In the genomic region with DNA sequence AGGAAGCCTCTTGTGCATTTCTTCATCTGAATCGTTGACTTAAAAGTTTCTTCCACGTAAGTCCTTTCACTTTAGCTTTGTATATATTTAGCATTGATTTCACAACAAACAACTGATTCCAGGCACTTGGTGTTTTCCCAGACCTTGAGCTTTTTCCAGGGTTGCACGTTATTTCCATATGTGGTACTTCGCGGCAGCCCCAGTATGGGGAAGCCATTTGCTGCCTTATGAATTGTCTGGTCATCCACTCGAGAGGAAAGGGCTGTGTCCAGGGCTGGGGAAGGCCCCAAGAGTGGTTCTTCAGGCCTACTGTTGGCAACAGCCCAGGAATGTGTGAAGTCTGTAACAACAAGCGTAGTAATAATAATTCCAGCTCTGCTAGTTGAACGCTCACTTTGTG, we compare ENCODE assay signal across 32 cellular contexts. TPM values are rescaled to one million over a fixed set of nuclear protein-coding genes. Genes with fewer than 3 reads are reported as not detected.
DNase-seq lines count a peak whose midpoint lies in the region; ATAC-seq and TF ChIP-seq lines count a peak whose summit lies in the region.
"Had no signal": no experiment of that assay in that cellular context is flagged by ENCODE, and none has a peak within 500 bp of the region (broad histone marks: within the 10 kb centered on the region; RNA-seq: fewer than 3 reads in every experiment).

No MANE protein-coding gene starts in this region.

- no peaks in the 10 kb centered on the region for H3K36me3 ChIP-seq in adipocyte (ENCODE audit: control insufficient read depth, insufficient read depth, low read length, severe bottlenecking)
- H3K36me3 ChIP-seq in left lung, result no peaks in the 10 kb centered on the region
- H3K36me3 ChIP-seq in naive thymus-derived CD4-positive, alpha-beta T cell (ENCODE audit: control insufficient read depth in 2 of 3, insufficient read depth in 3 of 3, low read length in 3 of 3), result no peaks in the 10 kb centered on the region
- H3K36me3 ChIP-seq: suprapubic skin, WERI-Rb-1 had no signal

- H3K4me3 Mint-ChIP-seq in naive thymus-derived CD4-positive, alpha-beta T cell, result no peak overlapping the region
- H3K4me3 Mint-ChIP-seq: activated T-cell treated with anti-CD3 and anti-CD28 coated beads, Interleukin-2, amount 50 U/mL, for 24 hours; stimulated activated effector memory CD8-positive, alpha-beta T cell treated with anti-CD3 and anti-CD28 coated beads, Interleukin-12 subunit alpha, Interleukin-12 subunit beta, amount 100 ng/mL, for 72 hours had no signal

- H3K4me3 ChIP-seq in AG04450 (ENCODE audit: low read depth, low read length), result no peak overlapping the region
- peak overlapping the region; percentile 24 for H3K4me3 ChIP-seq in adipocyte (ENCODE audit: low read length)
- H3K4me3 ChIP-seq in left lung, result no peak overlapping the region
- no peak overlapping the region for H3K4me3 ChIP-seq in naive thymus-derived CD4-positive, alpha-beta T cell (ENCODE audit: low read length)
- H3K4me3 ChIP-seq: dorsolateral prefrontal cortex, lung, suprapubic skin had no signal

- no peak for TF ChIP-seq CTCF in AG04450 (IDR thresholded peaks at IDR 0.05; ENCODE audit: low read depth, low read length)
- no peak for TF ChIP-seq CTCF in left lung (IDR thresholded peaks at IDR 0.05)

- intact Hi-C loops in left lung (cut with DNase I), result no loop called here
- intact Hi-C loops in naive thymus-derived CD4-positive, alpha-beta T cell (cut with micrococcal nuclease), result no loop called here

- H3K36me3 Mint-ChIP-seq in naive thymus-derived CD4-positive, alpha-beta T cell, result no peaks in the 10 kb centered on the region
- H3K36me3 Mint-ChIP-seq: stimulated activated effector memory CD8-positive, alpha-beta T cell treated with anti-CD3 and anti-CD28 coated beads, Interleukin-12 subunit alpha, Interleukin-12 subunit beta, amount 100 ng/mL, for 72 hours had no signal

- no peak overlapping the region for H3K9ac ChIP-seq in adipocyte (ENCODE audit: low read length)

- H3K9me3 ChIP-seq in AG04450 (ENCODE audit: control insufficient read depth, insufficient read depth, low read length), result no peaks in the 10 kb centered on the region
- no peaks in the 10 kb centered on the region for H3K9me3 ChIP-seq in adipocyte (ENCODE audit: control insufficient read depth, low read length)
- no peaks in the 10 kb centered on the region for H3K9me3 ChIP-seq in left lung
- no peaks in the 10 kb centered on the region for H3K9me3 ChIP-seq in naive thymus-derived CD4-positive, alpha-beta T cell (ENCODE audit: control insufficient read depth in 2 of 3, low read length in 3 of 3)
- H3K9me3 ChIP-seq: suprapubic skin had no signal

- H3K4me1 ChIP-seq in adipocyte (ENCODE audit: control insufficient read depth, insufficient read depth, low read length), result peaks cover 8% of the 10 kb centered on the region
- H3K4me1 ChIP-seq in left lung, result peaks cover 0 to 9% of the 10 kb centered on the region in 2 donors
- no peaks in the 10 kb centered on the region for H3K4me1 ChIP-seq in naive thymus-derived CD4-positive, alpha-beta T cell (ENCODE audit: control insufficient read depth in 2 of 2, insufficient read depth in 2 of 2, low read length in 2 of 2)
- H3K4me1 ChIP-seq: suprapubic skin had no signal

- H3K27me3 Mint-ChIP-seq in naive thymus-derived CD4-positive, alpha-beta T cell, result no peaks in the 10 kb centered on the region

- ATAC-seq in left lung, result peak; percentile 12
- ATAC-seq in naive thymus-derived CD4-positive, alpha-beta T cell, result no peak
- no peak for ATAC-seq in HG02970 (IDR thresholded peaks at IDR 0.05; ENCODE audit: low FRiP score, unreplicated experiment)
- ATAC-seq: right cardiac atrium; stimulated activated effector memory CD8-positive, alpha-beta T cell treated with anti-CD3 and anti-CD28 coated beads, Interleukin-12 subunit alpha, Interleukin-12 subunit beta, amount 100 ng/mL, for 72 hours had no signal

- POLR2A ChIA-PET in AG04450 (lab: Yijun Ruan, JAX), result no interaction called here
- POLR2A ChIA-PET in naive thymus-derived CD4-positive, alpha-beta T cell (lab: Charles Lee), result interaction anchor here (0.6 kb wide), 1 partner anchor 283 kb away, joined by 3 read pairs; no protein-coding TSS in a partner anchor

- H3K27ac ChIP-seq in AG04450 (ENCODE audit: low read depth, low read length), result no peak overlapping the region
- H3K27ac ChIP-seq in left lung, result peak overlapping the region in 1 of 2 donors; percentile 55
- H3K27ac ChIP-seq in naive thymus-derived CD4-positive, alpha-beta T cell (ENCODE audit: low read depth, low read length), result no peak overlapping the region
- H3K27ac ChIP-seq: C4-2B, dorsolateral prefrontal cortex, suprapubic skin, WERI-Rb-1 had no signal

- CTCF ChIA-PET in AG04450 (lab: Charles Lee), result interaction anchor here (0.6 to 2.4 kb wide), 4 partner anchors 9 to 132 kb away, joined by 3 to 21 read pairs (median 5); no protein-coding TSS in a partner anchor
- CTCF ChIA-PET in naive thymus-derived CD4-positive, alpha-beta T cell (lab: Charles Lee), result interaction anchor here (1.0 kb wide), 1 partner anchor 100 kb away, joined by 3 read pairs; no protein-coding TSS in a partner anchor

- H3K27ac Mint-ChIP-seq in naive thymus-derived CD4-positive, alpha-beta T cell, result no peak overlapping the region
- H3K27ac Mint-ChIP-seq: activated T-cell treated with anti-CD3 and anti-CD28 coated beads, Interleukin-2, amount 50 U/mL, for 24 hours; stimulated activated effector memory CD8-positive, alpha-beta T cell treated with anti-CD3 and anti-CD28 coated beads, Interleukin-12 subunit alpha, Interleukin-12 subunit beta, amount 100 ng/mL, for 72 hours had no signal

- H3K9me3 Mint-ChIP-seq in naive thymus-derived CD4-positive, alpha-beta T cell, result peaks cover 0 to 2% (median 0%) of the 10 kb centered on the region in 11 donors
- H3K9me3 Mint-ChIP-seq: activated T-cell treated with anti-CD3 and anti-CD28 coated beads, Interleukin-2, amount 50 U/mL, for 24 hours; stimulated activated effector memory CD8-positive, alpha-beta T cell treated with anti-CD3 and anti-CD28 coated beads, Interleukin-12 subunit alpha, Interleukin-12 subunit beta, amount 100 ng/mL, for 72 hours had no signal

- no peaks in the 10 kb centered on the region for H3K27me3 ChIP-seq in AG04450 (ENCODE audit: control insufficient read depth, insufficient read depth, low read length)
- H3K27me3 ChIP-seq in adipocyte (replicated peaks; ENCODE audit: control insufficient read depth, insufficient read depth, low read length), result peaks cover 23% of the 10 kb centered on the region
- no peaks in the 10 kb centered on the region for H3K27me3 ChIP-seq in left lung
- H3K27me3 ChIP-seq in naive thymus-derived CD4-positive, alpha-beta T cell (ENCODE audit: control insufficient read depth in 2 of 2, insufficient read depth in 2 of 2, low read length in 2 of 2), result no peaks in the 10 kb centered on the region
- H3K27me3 ChIP-seq: suprapubic skin had no signal

- H3K4me1 Mint-ChIP-seq in naive thymus-derived CD4-positive, alpha-beta T cell, result peaks cover 3 to 11% (median 5%) of the 10 kb centered on the region in 7 donors

- DNase-seq in AG04450 (ENCODE audit: low read depth, low spot score), result peak; percentile 11
- DNase-seq in EL, result peak; percentile 6
- peak; percentile 67 for DNase-seq in adipocyte (ENCODE audit: low read depth)
- no peak for DNase-seq in left lung
- DNase-seq in naive thymus-derived CD4-positive, alpha-beta T cell, result no peak
- DNase-seq in iPS-NIHi7 (ENCODE audit: extremely low spot score), result no peak
- no peak for DNase-seq in CD1c-positive myeloid dendritic cell (ENCODE audit: extremely low spot score)
- DNase-seq: activated CD4-positive, alpha-beta T cell treated with anti-CD3 and anti-CD28 coated beads for 48 hours; activated gamma-delta T cell; activated T-cell treated with anti-CD3 and anti-CD28 coated beads, Interleukin-2, amount 50 U/mL, for 24 hours; Calu3; DMS79 treated with DMSO at 0.1 percent for 48 hours; dorsolateral prefrontal cortex; GOT3; Karpas-422; NCI-H1436; right cardiac atrium; stimulated activated CD4-positive, alpha-beta T cell treated with anti-CD3 and anti-CD28 coated beads, Interleukin-12 subunit alpha, Interleukin-12 subunit beta, amount 100 ng/mL, for 4 hours; stimulated activated CD4-positive, alpha-beta T cell treated with anti-CD3 and anti-CD28 coated beads, Interleukin-4, amount 100 ng/mL, for 1 hour; WERI-Rb-1 had no signal

RNA-seq across cellular contexts. Expression of a gene that starts 2.8 kb away (rescaled TPM):
- not detected in 2 replicates for polyA plus RNA-seq in AG04450 (2011; rRNA removed)
- polyA minus RNA-seq in AG04450 (2011; rRNA and poly(A)+ RNA removed), result not detected in 2 replicates
- total RNA-seq in left lung, result 10 to 100 TPM in 1 of 2 donors, 1 to 10 TPM in 1; 5.7 to 24.6 TPM
- 10 to 100 TPM in 1 of 5 experiments, under 1 TPM in 3, not detected in 1; 0.35 to 15.2 (median 0.51) TPM for total RNA-seq in naive thymus-derived CD4-positive, alpha-beta T cell
- not detected for polyA plus RNA-seq in naive thymus-derived CD4-positive, alpha-beta T cell
- total RNA-seq: A172; Calu3; fibroblast of lung; kidney epithelial cell; NCI-H460; OCI-LY7; T-helper 2 cell treated with Interferon-gamma antibody and Interleukin-4, amounts not matched to agents 100 ng/mL and 5 ng/mL, for 36 hours had no signal
- polyA plus RNA-seq: fibroblast of lung, neural cell had no signal

RNA-seq across cellular contexts. Expression of a gene that starts 36.8 kb away (rescaled TPM):
- not detected in 2 replicates for polyA plus RNA-seq in AG04450 (2011; rRNA removed)
- polyA minus RNA-seq in AG04450 (2011; rRNA and poly(A)+ RNA removed), result not detected in 2 replicates
- 1 to 10 TPM; 3.1 to 3.4 TPM for total RNA-seq in left lung
- 1 to 10 TPM in 3 of 5 experiments, under 1 TPM in 2; 0.13 to 4.4 (median 1.0) TPM for total RNA-seq in naive thymus-derived CD4-positive, alpha-beta T cell
- under 1 TPM in 1 of 2 donors, not detected in 1; 0.05 TPM for polyA plus RNA-seq in naive thymus-derived CD4-positive, alpha-beta T cell
- total RNA-seq: A172; Calu3; fibroblast of lung; kidney epithelial cell; NCI-H460; T-helper 2 cell treated with Interferon-gamma antibody and Interleukin-4, amounts not matched to agents 100 ng/mL and 5 ng/mL, for 36 hours had no signal
- polyA plus RNA-seq: fibroblast of lung, neural cell had no signal

Comparison
In these comparisons a context has a peak if more than half of its experiments do, and no peak if none do; other contexts are left out.
1. DNase-seq: peak in AG04450 (single experiment), EL (single experiment) and adipocyte (single experiment); none in left lung (0 of 2), naive thymus-derived CD4-positive, alpha-beta T cell (0 of 9), iPS-NIHi7 (single experiment) and CD1c-positive myeloid dendritic cell (single experiment).